In genomic region chr2:17763641-17764333, GRCh38 we compare ENCODE assay signal across 24 cellular contexts. TPM values are rescaled to one million over a fixed set of nuclear protein-coding genes. Genes with fewer than 3 reads are reported as not detected.
"Had no signal": no experiment of that assay in that cellular context is flagged by ENCODE, and none has a peak within 500 bp of the region (broad histone marks: within the 10 kb centered on the region; RNA-seq: fewer than 3 reads in every experiment).

No MANE protein-coding gene starts in this region.

- H3K36me3 ChIP-seq: gastrocnemius medialis, ovary, thyroid gland had no signal

- H3K4me1 Mint-ChIP-seq: immature natural killer cell, neural progenitor cell had no signal

- H3K27me3 ChIP-seq: esophagus muscularis mucosa, gastrocnemius medialis, neural progenitor cell, ovary, suprapubic skin, thyroid gland had no signal

- H3K9me3 Mint-ChIP-seq: dendritic cell treated with granulocyte-macrophage colony-stimulating factor and Interleukin-4, amounts not matched to agents 40 ng/mL and 50 ng/mL, for 4 days; effector memory CD8-positive, alpha-beta T cell; immature natural killer cell; natural killer cell treated with Interleukin-12 subunit alpha and Interleukin-12 subunit beta and Interleukin-15 and Interleukin-18, amount 100 ng/mL, for 72 hours; neural progenitor cell; stimulated activated effector memory CD8-positive, alpha-beta T cell treated with anti-CD3 and anti-CD28 coated beads, Interleukin-12 subunit alpha, Interleukin-12 subunit beta, amount 100 ng/mL, for 72 hours; type B pancreatic cell had no signal

- H3K4me3 Mint-ChIP-seq: dendritic cell treated with granulocyte-macrophage colony-stimulating factor and Interleukin-4, amounts not matched to agents 40 ng/mL and 50 ng/mL, for 4 days; effector memory CD8-positive, alpha-beta T cell; immature natural killer cell; natural killer cell treated with Interleukin-12 subunit alpha and Interleukin-12 subunit beta and Interleukin-15 and Interleukin-18, amount 100 ng/mL, for 72 hours; neural progenitor cell; stimulated activated effector memory CD8-positive, alpha-beta T cell treated with anti-CD3 and anti-CD28 coated beads, Interleukin-12 subunit alpha, Interleukin-12 subunit beta, amount 100 ng/mL, for 72 hours; type B pancreatic cell had no signal

- DNase-seq: effector memory CD8-positive, alpha-beta T cell; gastrocnemius medialis; immature natural killer cell; left ventricle myocardium inferior; mesenchymal stem cell; midbrain; nucleus accumbens; ovary; right cardiac atrium; stimulated activated CD4-positive, alpha-beta T cell treated with anti-CD3 and anti-CD28 coated beads, Interleukin-4, amount 100 ng/mL, for 1 hour; stimulated activated CD8-positive, alpha-beta memory T cell treated with anti-CD3 and anti-CD28 coated beads, Interleukin-4, amount 100 ng/mL, for 48 hours; stimulated activated naive CD8-positive, alpha-beta T cell treated with anti-CD3 and anti-CD28 coated beads, Interleukin-15, Interleukin-2, amounts not matched to agents 100 U/mL and 50 U/mL, for 24 hours; thyroid gland had no signal

- ATAC-seq: effector memory CD8-positive, alpha-beta T cell; gastrocnemius medialis; natural killer cell treated with Interleukin-12 subunit alpha and Interleukin-12 subunit beta and Interleukin-15 and Interleukin-18, amount 100 ng/mL, for 72 hours; right cardiac atrium; stimulated activated effector memory CD8-positive, alpha-beta T cell treated with anti-CD3 and anti-CD28 coated beads, Interleukin-12 subunit alpha, Interleukin-12 subunit beta, amount 100 ng/mL, for 72 hours; stimulated activated naive CD8-positive, alpha-beta T cell treated with anti-CD3 and anti-CD28 coated beads, Interleukin-15, Interleukin-2, amounts not matched to agents 100 U/mL and 50 U/mL, for 24 hours had no signal

- H3K27ac ChIP-seq: epithelial cell of prostate, esophagus muscularis mucosa, neural progenitor cell, ovary, suprapubic skin, thyroid gland had no signal

- H3K4me3 ChIP-seq: esophagus muscularis mucosa, gastrocnemius medialis, left ventricle myocardium inferior, lung, neural progenitor cell, ovary, suprapubic skin, thyroid gland had no signal

- H3K27ac Mint-ChIP-seq: dendritic cell treated with granulocyte-macrophage colony-stimulating factor and Interleukin-4, amounts not matched to agents 40 ng/mL and 50 ng/mL, for 4 days; effector memory CD8-positive, alpha-beta T cell; immature natural killer cell; natural killer cell treated with Interleukin-12 subunit alpha and Interleukin-12 subunit beta and Interleukin-15 and Interleukin-18, amount 100 ng/mL, for 72 hours; neural progenitor cell; progenitor cell of endocrine pancreas; stimulated activated effector memory CD8-positive, alpha-beta T cell treated with anti-CD3 and anti-CD28 coated beads, Interleukin-12 subunit alpha, Interleukin-12 subunit beta, amount 100 ng/mL, for 72 hours; type B pancreatic cell had no signal

- H3K4me1 ChIP-seq: esophagus muscularis mucosa, neural progenitor cell, suprapubic skin, thyroid gland had no signal

- H3K9me3 ChIP-seq: esophagus muscularis mucosa, gastrocnemius medialis, left ventricle myocardium inferior, ovary, suprapubic skin, thyroid gland had no signal

- H3K27me3 Mint-ChIP-seq: dendritic cell treated with granulocyte-macrophage colony-stimulating factor and Interleukin-4, amounts not matched to agents 40 ng/mL and 50 ng/mL, for 4 days; effector memory CD8-positive, alpha-beta T cell; natural killer cell treated with Interleukin-12 subunit alpha and Interleukin-12 subunit beta and Interleukin-15 and Interleukin-18, amount 100 ng/mL, for 72 hours; progenitor cell of endocrine pancreas; type B pancreatic cell had no signal

RNA-seq across cellular contexts. Expression of gene MSGN1, which starts 52.5 kb away (rescaled TPM):
- total RNA-seq: esophagus muscularis mucosa; fibroblast of villous mesenchyme; gastrocnemius medialis; left ventricle myocardium inferior; lung; natural killer cell treated with Interleukin-12 subunit alpha and Interleukin-12 subunit beta and Interleukin-15 and Interleukin-18, amount 100 ng/mL, for 72 hours; ovary; progenitor cell of endocrine pancreas; right cardiac atrium; suprapubic skin; thyroid gland had no signal
- polyA plus RNA-seq: immature natural killer cell, lung, ovary, right cardiac atrium had no signal
